Comparison of ENCODE assay signal across 17 cellular contexts in genomic region chr10:83023647-83024046, GRCh38.
"Had no signal": no experiment of that assay in that cellular context is flagged by ENCODE, and none has a peak within 500 bp of the region (broad histone marks: within the 10 kb centered on the region; RNA-seq: fewer than 3 reads in every experiment).

No MANE protein-coding gene starts in this region.

- H3K27me3 Mint-ChIP-seq: activated naive CD8-positive, alpha-beta T cell treated with anti-CD3 and anti-CD28 coated beads, Interleukin-2, amount 50 U/mL, for 24 hours; activated T-helper 17 cell treated with anti-CD3 and anti-CD28 coated beads, Interleukin-2, amount 50 U/mL, for 72 hours; T-cell had no signal

- H3K4me3 Mint-ChIP-seq: activated naive CD8-positive, alpha-beta T cell treated with anti-CD3 and anti-CD28 coated beads, Interleukin-2, amount 50 U/mL, for 24 hours; activated T-helper 17 cell treated with anti-CD3 and anti-CD28 coated beads, Interleukin-2, amount 50 U/mL, for 72 hours; immature natural killer cell; stimulated activated effector memory CD8-positive, alpha-beta T cell treated with anti-CD3 and anti-CD28 coated beads, Interleukin-12 subunit alpha, Interleukin-12 subunit beta, amount 100 ng/mL, for 72 hours; T-cell had no signal

- H3K27ac Mint-ChIP-seq: activated naive CD8-positive, alpha-beta T cell treated with anti-CD3 and anti-CD28 coated beads, Interleukin-2, amount 50 U/mL, for 24 hours; activated T-helper 17 cell treated with anti-CD3 and anti-CD28 coated beads, Interleukin-2, amount 50 U/mL, for 72 hours; immature natural killer cell; stimulated activated effector memory CD8-positive, alpha-beta T cell treated with anti-CD3 and anti-CD28 coated beads, Interleukin-12 subunit alpha, Interleukin-12 subunit beta, amount 100 ng/mL, for 72 hours; T-cell had no signal

- H3K4me3 ChIP-seq: esophagus muscularis mucosa, lower lobe of right lung, pancreas, sigmoid colon, thyroid gland had no signal

- H3K36me3 ChIP-seq: esophagus muscularis mucosa, lower lobe of right lung, pancreas, sigmoid colon, thyroid gland had no signal

- H3K27ac ChIP-seq: esophagus muscularis mucosa, lower lobe of right lung, pancreas, sigmoid colon, thyroid gland had no signal

- ATAC-seq: activated naive CD8-positive, alpha-beta T cell treated with anti-CD3 and anti-CD28 coated beads, Interleukin-2, amount 50 U/mL, for 24 hours; activated T-helper 17 cell treated with anti-CD3 and anti-CD28 coated beads, Interleukin-2, amount 50 U/mL, for 72 hours; left cardiac atrium; lower lobe of right lung; pancreas; stimulated activated effector memory CD8-positive, alpha-beta T cell treated with anti-CD3 and anti-CD28 coated beads, Interleukin-12 subunit alpha, Interleukin-12 subunit beta, amount 100 ng/mL, for 72 hours; T-cell had no signal

- H3K36me3 Mint-ChIP-seq: stimulated activated effector memory CD8-positive, alpha-beta T cell treated with anti-CD3 and anti-CD28 coated beads, Interleukin-12 subunit alpha, Interleukin-12 subunit beta, amount 100 ng/mL, for 72 hours; T-cell had no signal

- H3K4me1 ChIP-seq: esophagus muscularis mucosa, lower lobe of right lung, pancreas, sigmoid colon, thyroid gland had no signal

- DNase-seq: activated CD4-positive, CD25-positive, alpha-beta regulatory T cell treated with anti-CD3 and anti-CD28 coated beads, Interleukin-2, amount 50 U/mL, for 72 hours; activated naive CD4-positive, alpha-beta T cell treated with Interleukin-2 at 50 U/mL for 16 hours; activated naive CD8-positive, alpha-beta T cell treated with anti-CD3 and anti-CD28 coated beads, Interleukin-2, amount 50 U/mL, for 24 hours; activated T-cell treated with anti-CD3 and anti-CD28 coated beads for 4 hours; immature natural killer cell; left cardiac atrium; lower lobe of right lung; pancreas; sigmoid colon; stimulated activated CD4-positive, alpha-beta T cell treated with anti-CD3 and anti-CD28 coated beads, Interleukin-12 subunit alpha, Interleukin-12 subunit beta, amount 100 ng/mL, for 4 hours; stimulated activated CD4-positive, alpha-beta T cell treated with anti-CD3 and anti-CD28 coated beads, Interleukin-2, amount 100 ng/mL, for 24 hours; T-cell; T-helper 9 cell; thyroid gland had no signal

- H3K27me3 ChIP-seq: esophagus muscularis mucosa, pancreas, sigmoid colon, thyroid gland had no signal

- H3K9me3 ChIP-seq: esophagus muscularis mucosa, pancreas, sigmoid colon, thyroid gland had no signal

- H3K4me1 Mint-ChIP-seq: activated naive CD8-positive, alpha-beta T cell treated with anti-CD3 and anti-CD28 coated beads, Interleukin-2, amount 50 U/mL, for 24 hours; activated T-helper 17 cell treated with anti-CD3 and anti-CD28 coated beads, Interleukin-2, amount 50 U/mL, for 72 hours; immature natural killer cell; stimulated activated effector memory CD8-positive, alpha-beta T cell treated with anti-CD3 and anti-CD28 coated beads, Interleukin-12 subunit alpha, Interleukin-12 subunit beta, amount 100 ng/mL, for 72 hours; T-cell had no signal
